In genomic region chr17:61849674-61850073, GRCh38 we compare ENCODE assay signal across 22 cellular contexts.
"Had no signal": no experiment of that assay in that cellular context is flagged by ENCODE, and none has a peak within 500 bp of the region (broad histone marks: within the 10 kb centered on the region; RNA-seq: fewer than 3 reads in every experiment).

No MANE protein-coding gene starts in this region.

- H3K4me3 ChIP-seq: body of pancreas, left lung, mucosa of descending colon, testis, upper lobe of left lung had no signal

- H3K27ac Mint-ChIP-seq: activated T-cell treated with anti-CD3 and anti-CD28 coated beads, Interleukin-2, amount 50 U/mL, for 24 hours had no signal

- DNase-seq: activated CD4-positive, alpha-beta T cell treated with anti-CD3 and anti-CD28 coated beads, Interleukin-2, amount 50 U/mL, for 48 hours; activated effector memory CD4-positive, alpha-beta T cell treated with Interleukin-2 at 50 U/mL for 16 hours; activated naive CD4-positive, alpha-beta T cell treated with anti-CD3 and anti-CD28 coated beads, Interleukin-2, amount 50 U/mL, for 16 hours; activated T-cell treated with anti-CD3 and anti-CD28 coated beads, Interleukin-2, amount 50 U/mL, for 24 hours; amniotic stem cell; body of pancreas; cortex of kidney; effector CD8-positive, alpha-beta T cell; left lung; mammary epithelial cell; mucosa of descending colon; naive thymus-derived CD4-positive, alpha-beta T cell; retina; small intestine; stimulated activated CD4-positive, alpha-beta T cell treated with anti-CD3 and anti-CD28 coated beads, Interleukin-4, amount 100 ng/mL, for 4 hours; stimulated activated CD8-positive, alpha-beta memory T cell treated with anti-CD3 and anti-CD28 coated beads, Interleukin-4, amount 100 ng/mL, for 48 hours; stimulated activated naive CD8-positive, alpha-beta T cell treated with anti-CD3 and anti-CD28 coated beads, Interleukin-15, Interleukin-2, amounts not matched to agents 100 U/mL and 50 U/mL, for 24 hours; testis; upper lobe of left lung had no signal

- H3K36me3 ChIP-seq: left lung, upper lobe of left lung had no signal

- H3K27me3 ChIP-seq: body of pancreas, left lung, testis, upper lobe of left lung had no signal

- ATAC-seq: body of pancreas; left lung; mucosa of descending colon; naive thymus-derived CD4-positive, alpha-beta T cell; SK-N-SH treated with all-trans-retinoic acid at 6 μM for 48 hours; stimulated activated naive CD8-positive, alpha-beta T cell treated with anti-CD3 and anti-CD28 coated beads, Interleukin-15, Interleukin-2, amounts not matched to agents 100 U/mL and 50 U/mL, for 24 hours had no signal

- FAIRE-seq: keratinocyte, small intestine had no signal

- H3K4me1 Mint-ChIP-seq: central memory CD8-positive, alpha-beta T cell had no signal

- H3K9me3 Mint-ChIP-seq: activated T-cell treated with anti-CD3 and anti-CD28 coated beads, Interleukin-2, amount 50 U/mL, for 24 hours; central memory CD8-positive, alpha-beta T cell; naive thymus-derived CD4-positive, alpha-beta T cell had no signal

- H3K4me3 Mint-ChIP-seq: activated T-cell treated with anti-CD3 and anti-CD28 coated beads, Interleukin-2, amount 50 U/mL, for 24 hours; central memory CD8-positive, alpha-beta T cell; naive thymus-derived CD4-positive, alpha-beta T cell had no signal

- H3K27me3 Mint-ChIP-seq: activated T-cell treated with anti-CD3 and anti-CD28 coated beads, Interleukin-2, amount 50 U/mL, for 24 hours; central memory CD8-positive, alpha-beta T cell; naive thymus-derived CD4-positive, alpha-beta T cell had no signal
